ENCODE assay signal across 16 cellular contexts in genomic region chr16:67517661-67518423, GRCh38. TPM values are rescaled to one million over a fixed set of nuclear protein-coding genes. Genes with fewer than 3 reads are reported as not detected.
A peak's percentile ranks its signal among the peaks of the same experiment; 100 is the strongest.
DNase-seq lines count a peak whose midpoint lies in the region; ATAC-seq and TF ChIP-seq lines count a peak whose summit lies in the region.
"Had no signal": no experiment of that assay in that cellular context is flagged by ENCODE, and none has a peak within 500 bp of the region (broad histone marks: within the 10 kb centered on the region; RNA-seq: fewer than 3 reads in every experiment).

No MANE protein-coding gene starts in this region.

- intact Hi-C loops in left lung (cut with DNase I), result no loop called here
- intact Hi-C loops in gastrocnemius medialis (cut with DNase I; ENCODE audit: low total_unique reads), result no loop called here

- H3K36me3 ChIP-seq in tibial nerve, result no peaks in the 10 kb centered on the region
- no peaks in the 10 kb centered on the region for H3K36me3 ChIP-seq in left lung
- H3K36me3 ChIP-seq in gastrocnemius medialis, result no peaks in the 10 kb centered on the region
- H3K36me3 ChIP-seq: left ventricle myocardium inferior had no signal

- peak overlapping the region; percentile 38 for H3K27ac Mint-ChIP-seq in glutamatergic neuron (ENCODE audit: unreplicated experiment)
- H3K27ac Mint-ChIP-seq: type B pancreatic cell had no signal

- H3K27me3 Mint-ChIP-seq in glutamatergic neuron (ENCODE audit: unreplicated experiment), result peaks cover 10% of the 10 kb centered on the region
- H3K27me3 Mint-ChIP-seq: type B pancreatic cell had no signal

- DNase-seq in glutamatergic neuron (no peak), tibial nerve (ENCODE audit: low spot score in 2 of 2) (no peak), left lung (no peak), gastrocnemius medialis (no peak)
- DNase-seq: foreskin melanocyte, left ventricle myocardium inferior, NCI-H187 treated with DMSO at 0.1 percent for 48 hours, posterior cingulate gyrus had no signal

- in situ Hi-C loops in gastrocnemius medialis (cut with MboI; ENCODE audit: low sequenced_read_pairs in 4 of 4), result loop anchor here in 2 of 4 donors (5.0 to 25.0 kb wide), 2 partner anchors 36 to 119 kb away; partner anchors contain the start of genes AGRP (in 1 of the 2), ATP6V0D1 (in 1 of the 2) and CARMIL2 (in 1 of the 2)

- no peak for TF ChIP-seq CTCF in glutamatergic neuron (IDR thresholded peaks at IDR 0.05; ENCODE audit: partially characterized antibody, unreplicated experiment)
- TF ChIP-seq CTCF in tibial nerve (IDR thresholded peaks at IDR 0.05), result no peak
- no peak for TF ChIP-seq CTCF in left lung (IDR thresholded peaks at IDR 0.05)
- TF ChIP-seq CTCF in gastrocnemius medialis (IDR thresholded peaks at IDR 0.05 in 4 of 5, conservative IDR thresholded peaks at IDR 0.05 in 1 of 5), result no peak

- peaks cover 5% of the 10 kb centered on the region for H3K9me3 Mint-ChIP-seq in glutamatergic neuron (ENCODE audit: unreplicated experiment)
- H3K9me3 Mint-ChIP-seq: type B pancreatic cell had no signal

- H3K27me3 ChIP-seq in tibial nerve (no peaks in the 10 kb centered on the region), left lung (no peaks in the 10 kb centered on the region), gastrocnemius medialis (no peaks in the 10 kb centered on the region)

- no peak for TF ChIP-seq EP300 in tibial nerve (IDR thresholded peaks at IDR 0.05)

- H3K27ac ChIP-seq in tibial nerve (peak overlapping the region in 1 of 4 donors; percentile 74), left lung (no peak overlapping the region), gastrocnemius medialis (no peak overlapping the region)
- H3K27ac ChIP-seq: left ventricle myocardium inferior had no signal

- H3K36me3 Mint-ChIP-seq in glutamatergic neuron (ENCODE audit: unreplicated experiment), result no peaks in the 10 kb centered on the region
- H3K36me3 Mint-ChIP-seq: type B pancreatic cell had no signal

- no peaks in the 10 kb centered on the region for H3K4me1 Mint-ChIP-seq in glutamatergic neuron (ENCODE audit: low read depth, unreplicated experiment)

- peak; percentile 41 for ATAC-seq in HG03135 (IDR thresholded peaks at IDR 0.05; ENCODE audit: unreplicated experiment)
- no peak for ATAC-seq in left lung
- no peak for ATAC-seq in HG02938 (IDR thresholded peaks at IDR 0.05; ENCODE audit: unreplicated experiment)
- no peak for ATAC-seq in gastrocnemius medialis

- H3K4me3 Mint-ChIP-seq in glutamatergic neuron (ENCODE audit: unreplicated experiment), result no peak overlapping the region
- H3K4me3 Mint-ChIP-seq: type B pancreatic cell had no signal

- H3K4me3 ChIP-seq in GM08714 (ENCODE audit: low read length) (peak overlapping the region; percentile 41; the same call in 1 of the 2 replicates), tibial nerve (peak overlapping the region in 1 of 4 donors; percentile 18), left lung (no peak overlapping the region), gastrocnemius medialis (no peak overlapping the region)
- H3K4me3 ChIP-seq: left ventricle myocardium inferior had no signal

- H3K4me1 ChIP-seq in tibial nerve (peaks cover 0 to 8% (median 6%) of the 10 kb centered on the region in 4 donors), left lung (peaks cover 0 to 43% of the 10 kb centered on the region in 2 donors), gastrocnemius medialis (peaks cover 3 to 4% of the 10 kb centered on the region in 2 donors)

- H3K9me3 ChIP-seq in tibial nerve (no peaks in the 10 kb centered on the region), left lung (no peaks in the 10 kb centered on the region), gastrocnemius medialis (no peaks in the 10 kb centered on the region)
- H3K9me3 ChIP-seq: left ventricle myocardium inferior had no signal

- TF ChIP-seq POLR2A in GM19193 (IDR thresholded peaks at IDR 0.05; ENCODE audit: extremely low read depth, insufficient read depth, insufficient read length), result peak; percentile 59
- no peak for TF ChIP-seq POLR2A in tibial nerve (IDR thresholded peaks at IDR 0.05)
- TF ChIP-seq POLR2A in gastrocnemius medialis (IDR thresholded peaks at IDR 0.05), result no peak

- WGBS in tibial nerve, 2 donors, result 59 to 66% methylated on average over 11 of the region's 11 CpGs

RNA-seq across cellular contexts. Expression of gene RIPOR1, which starts 10.8 kb away (rescaled TPM):
- total RNA-seq in glutamatergic neuron (ENCODE audit: unreplicated experiment) (191 TPM), tibial nerve (100 to 1,000 TPM in 2 of 4 donors, 10 to 100 TPM in 2; 50.6 to 112 (median 85.1) TPM), left lung (100 to 1,000 TPM in 1 of 2 donors, 10 to 100 TPM in 1; 76.4 to 123 TPM), gastrocnemius medialis (10 to 100 TPM; 10.6 to 65.4 (median 25.1) TPM)

RNA-seq across cellular contexts. Expression of gene AGRP, which starts 34.5 kb away (rescaled TPM):
- total RNA-seq in glutamatergic neuron (ENCODE audit: unreplicated experiment), result not detected
- not detected for total RNA-seq in tibial nerve
- total RNA-seq in left lung, result 1 to 10 TPM; 1.5 to 1.9 TPM
- total RNA-seq in gastrocnemius medialis, result not detected
- total RNA-seq: cerebellum, G401, HT1080, left ventricle myocardium inferior had no signal

RNA-seq across cellular contexts. Expression of gene ATP6V0D1, which starts 36.9 kb away (rescaled TPM):
- 111 TPM for total RNA-seq in glutamatergic neuron (ENCODE audit: unreplicated experiment)
- total RNA-seq in tibial nerve, result 100 to 1,000 TPM in 1 of 4 donors, 10 to 100 TPM in 3; 55.1 to 113 (median 73.7) TPM
- 100 to 1,000 TPM; 142 to 185 TPM for total RNA-seq in left lung
- 100 to 1,000 TPM; 117 to 211 (median 157) TPM for total RNA-seq in gastrocnemius medialis

RNA-seq across cellular contexts. Expression of gene CTCF, which starts 44.5 kb away (rescaled TPM):
- total RNA-seq in glutamatergic neuron (ENCODE audit: unreplicated experiment) (42.8 TPM), tibial nerve (10 to 100 TPM; 26.1 to 39.6 (median 31.8) TPM), left lung (10 to 100 TPM; 27.8 to 35.1 TPM), gastrocnemius medialis (10 to 100 TPM; 25.9 to 35.9 (median 30.3) TPM)
